9 cellular contexts compared by ENCODE assay signal in the genomic region with DNA sequence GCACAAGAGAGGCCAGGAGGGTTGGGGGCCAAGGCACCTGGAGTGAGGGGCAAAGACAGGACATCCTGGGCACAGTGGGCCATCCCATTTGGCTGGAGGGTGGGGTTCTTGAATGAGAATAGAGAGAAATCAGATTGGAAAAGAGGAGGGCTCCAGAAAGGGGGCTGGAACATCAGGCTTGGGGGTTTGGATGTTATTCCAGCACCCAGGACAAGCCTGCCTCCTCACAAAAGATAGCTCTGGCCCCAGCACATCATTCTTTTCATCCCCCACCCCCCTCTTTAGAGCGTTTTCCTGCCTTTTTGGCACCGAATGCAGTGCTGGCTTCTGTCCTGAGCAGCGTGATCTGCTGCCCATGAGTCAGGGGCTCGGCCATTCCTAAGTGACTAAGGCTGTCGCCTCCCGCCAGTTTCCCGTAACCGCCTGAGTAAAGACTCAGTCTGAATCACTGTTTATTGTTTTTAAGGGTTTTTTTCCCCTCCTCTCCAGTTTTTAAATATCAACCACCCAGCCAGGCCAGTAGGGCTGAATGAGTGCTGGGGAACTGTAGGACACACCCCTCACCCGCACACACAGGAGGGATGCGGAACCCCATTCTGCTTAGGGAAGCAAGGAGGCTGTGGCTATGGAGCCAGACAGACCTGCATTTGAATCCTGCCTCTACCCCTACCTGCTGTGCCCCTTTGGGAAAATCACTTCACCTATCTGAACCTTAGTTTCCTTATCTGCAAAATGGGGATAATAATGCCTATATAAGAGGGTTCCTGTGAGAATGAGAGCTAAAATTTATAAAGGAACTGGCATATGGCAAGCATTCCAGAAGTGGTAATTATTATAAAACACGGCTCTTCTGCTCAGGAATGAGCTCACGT. TPM values are rescaled to one million over a fixed set of nuclear protein-coding genes. Genes with fewer than 3 reads are reported as not detected.
DNase-seq lines count a peak whose midpoint lies in the region; ATAC-seq, FAIRE-seq and TF ChIP-seq lines count a peak whose summit lies in the region.
"Had no signal": no experiment of that assay in that cellular context is flagged by ENCODE, and none has a peak within 500 bp of the region (broad histone marks: within the 10 kb centered on the region; RNA-seq: fewer than 3 reads in every experiment).

No MANE protein-coding gene starts in this region.

- DNase-seq in H54 (ENCODE audit: insufficient read length, low spot score) = peak; percentile 73
- DNase-seq in ascending aorta (ENCODE audit: low spot score in 2 of 2) = peak; percentile 81 to 98
- peak; percentile 88 for DNase-seq in hepatocyte (ENCODE audit: low spot score)
- DNase-seq in gastrocnemius medialis = peak; percentile 72 to 76
- DNase-seq in stimulated activated CD4-positive, alpha-beta T cell treated with anti-CD3 and anti-CD28 coated beads, Interleukin-4, amount 100 ng/mL, for 1 hour = no peak
- DNase-seq in Kasumi-1 (lab: John Stamatoyannopoulos, UW) = no peak
- no peak for DNase-seq in OCI-M2 (lab: John Stamatoyannopoulos, UW; ENCODE audit: unreplicated experiment)

- in situ Hi-C loops in gastrocnemius medialis (cut with MboI; ENCODE audit: low sequenced_read_pairs in 4 of 4) = no loop called here

- intact Hi-C loops in ascending aorta (cut with DNase I) (loop anchor here (1.0 to 5.0 kb wide), 6 partner anchors 19 to 103 kb away; a partner anchor contains a TSS), gastrocnemius medialis (cut with DNase I; ENCODE audit: low total_unique reads) (loop anchor here (2.0 to 5.0 kb wide), 2 partner anchors 32 to 51 kb away; a partner anchor contains a TSS)

- no peak overlapping the region for H2AFZ ChIP-seq in hepatocyte

- TF ChIP-seq POLR2A in H54 (IDR thresholded peaks at IDR 0.05; ENCODE audit: low read depth, low read length) (no peak), gastrocnemius medialis (IDR thresholded peaks at IDR 0.05) (no peak)

- WGBS in hepatocyte (ENCODE audit: low lambda C conversion rate, missing lambda C conversion rate) = 29% methylated on average over 12 of the region's 12 CpGs

- ATAC-seq in gastrocnemius medialis (peak; percentile 64 to 75), HG03045 (IDR thresholded peaks at IDR 0.05; ENCODE audit: unreplicated experiment) (no peak)

- peak overlapping the region; percentile 22 for H3K4me2 ChIP-seq in hepatocyte

- peak overlapping the region; percentile 87 to 93 for H3K27ac ChIP-seq in ascending aorta
- peak overlapping the region; percentile 49 for H3K27ac ChIP-seq in hepatocyte
- peak overlapping the region; percentile 56 to 76 (median 73) for H3K27ac ChIP-seq in gastrocnemius medialis

- H3K4me1 ChIP-seq in ascending aorta (peaks cover 11 to 71% of the 10 kb centered on the region in 2 donors), hepatocyte (ENCODE audit: insufficient read depth) (peaks cover 9% of the 10 kb centered on the region), gastrocnemius medialis (peaks cover 23 to 50% of the 10 kb centered on the region in 2 donors)

- TF ChIP-seq CTCF in ascending aorta (IDR thresholded peaks at IDR 0.05) (peak in 2 of 3 experiments; percentile 18 to 32), hepatocyte (IDR thresholded peaks at IDR 0.05; ENCODE audit: poor library complexity) (no peak), gastrocnemius medialis (IDR thresholded peaks at IDR 0.05 in 4 of 5, conservative IDR thresholded peaks at IDR 0.05 in 1 of 5) (no peak)

- no peaks in the 10 kb centered on the region for H3K27me3 ChIP-seq in ascending aorta
- no peaks in the 10 kb centered on the region for H3K27me3 ChIP-seq in hepatocyte
- H3K27me3 ChIP-seq in gastrocnemius medialis = no peaks in the 10 kb centered on the region

- H3K4me3 ChIP-seq in ascending aorta (no peak overlapping the region), hepatocyte (no peak overlapping the region), gastrocnemius medialis (no peak overlapping the region)

- FAIRE-seq in H54 (lab: Jason Lieb, UNC) = peak; percentile 73
- FAIRE-seq: colon had no signal

- H4K20me1 ChIP-seq in hepatocyte (ENCODE audit: insufficient read depth, poor library complexity, severe bottlenecking) = no peaks in the 10 kb centered on the region

- H3K79me2 ChIP-seq in hepatocyte = no peaks in the 10 kb centered on the region

- H3K36me3 ChIP-seq in ascending aorta (no peaks in the 10 kb centered on the region), hepatocyte (replicated peaks; ENCODE audit: insufficient read depth, low read depth) (no peaks in the 10 kb centered on the region), gastrocnemius medialis (no peaks in the 10 kb centered on the region)

- H3K9me2 ChIP-seq in hepatocyte (replicated peaks; ENCODE audit: insufficient read depth) = no peaks in the 10 kb centered on the region

- H3K9me3 ChIP-seq in ascending aorta = no peaks in the 10 kb centered on the region
- H3K9me3 ChIP-seq in hepatocyte (ENCODE audit: low read depth) = no peaks in the 10 kb centered on the region
- H3K9me3 ChIP-seq in gastrocnemius medialis = no peaks in the 10 kb centered on the region

RNA-seq across cellular contexts. Expression of a gene that starts 32.4 kb away (rescaled TPM):
- total RNA-seq in ascending aorta (62.6 TPM), hepatocyte (18.1 and 30.8 TPM in 2 replicates), gastrocnemius medialis (1 to 10 TPM; 3.2 to 7.7 (median 5.5) TPM)
- polyA plus RNA-seq in hepatocyte = 23.7 and 38.1 TPM in 2 replicates

Comparison
In these comparisons a context has a peak if more than half of its experiments do, and no peak if none do; other contexts are left out.
1. DNase-seq: peak in H54 (single experiment), ascending aorta (2 of 2), hepatocyte (single experiment) and gastrocnemius medialis (2 of 2); none in stimulated activated CD4-positive, alpha-beta T cell treated with anti-CD3 and anti-CD28 coated beads, Interleukin-4, amount 100 ng/mL, for 1 hour (single experiment), Kasumi-1 (0 of 2) and OCI-M2 (single experiment).
2. CTCF ChIP-seq: peak in ascending aorta (2 of 3); none in hepatocyte (single experiment) and gastrocnemius medialis (0 of 5).
3. Peak in every context shown above with its lines, with median percentiles within 50 percentile points of each other: H3K27ac ChIP-seq.